8 cellular contexts compared by ENCODE assay signal in the genomic region with DNA sequence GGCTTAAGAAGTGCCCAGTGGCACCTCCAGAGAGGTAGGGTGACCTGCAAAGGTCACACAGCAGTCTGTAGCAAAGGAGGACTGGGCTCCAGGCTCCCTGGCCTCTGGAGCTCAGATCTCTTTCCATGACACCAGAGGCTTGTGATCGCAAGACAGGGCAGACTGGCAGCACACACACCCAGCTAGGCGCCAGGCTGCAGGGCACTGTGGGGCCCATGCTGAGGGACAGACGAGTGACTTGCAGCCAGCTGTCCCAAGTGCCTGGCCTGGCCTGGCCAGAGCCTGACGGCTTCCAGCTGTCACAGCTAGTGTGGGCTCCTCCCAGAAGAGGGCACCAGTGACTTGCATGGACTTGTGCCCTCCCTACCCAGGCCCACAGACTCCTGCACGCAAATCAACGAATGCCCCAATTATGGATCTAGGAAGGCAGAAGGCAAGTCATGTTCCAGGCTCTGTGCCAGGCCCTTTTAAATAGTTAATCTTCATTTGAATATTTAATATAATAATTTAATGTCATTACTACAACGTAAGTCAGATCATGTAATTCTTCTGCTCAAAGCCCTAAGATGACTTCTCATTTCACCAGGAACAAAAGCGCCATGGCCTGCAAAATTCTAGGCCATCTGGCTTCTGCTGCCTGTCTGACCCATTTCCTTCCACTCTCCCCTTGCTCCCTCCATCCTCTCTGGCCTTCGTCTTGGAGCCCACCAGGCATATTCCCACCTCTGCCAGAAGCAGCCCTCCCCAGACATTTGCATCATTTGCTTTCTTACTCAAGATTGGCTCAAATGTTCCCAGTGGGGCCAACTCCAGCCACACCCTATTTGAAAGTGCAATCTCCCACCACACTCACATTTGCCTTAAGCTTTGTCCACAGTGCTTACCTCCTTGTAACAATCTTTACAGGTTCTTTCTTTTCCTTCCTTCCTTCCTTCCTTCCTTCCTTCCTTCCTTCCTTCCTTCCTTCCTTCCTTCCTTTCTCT. TPM values are rescaled to one million over a fixed set of nuclear protein-coding genes. Genes with fewer than 3 reads are reported as not detected.
DNase-seq lines count a peak whose midpoint lies in the region; ATAC-seq and TF ChIP-seq lines count a peak whose summit lies in the region.

No MANE protein-coding gene starts in this region.

- no peaks in the 10 kb centered on the region for H3K79me2 ChIP-seq in Loucy (ENCODE audit: insufficient read depth, low read length)

- in situ Hi-C loops in brain microvascular endothelial cell (cut with HindIII; ENCODE audit: low pct_ligation_motif_present, low sequenced_read_pairs): no loop called here

- peak; percentile 21 for DNase-seq in CMK (ENCODE audit: low read depth)
- DNase-seq in brain microvascular endothelial cell: no peak
- DNase-seq in mucosa of descending colon: no peak
- DNase-seq in activated gamma-delta T cell (lab: John Stamatoyannopoulos, UW): no peak
- DNase-seq in NCI-H2107 treated with DMSO at 0.1 percent for 48 hours (lab: John Stamatoyannopoulos, UW; ENCODE audit: unreplicated experiment): no peak

- no peak overlapping the region for H3K4me3 ChIP-seq in Loucy (ENCODE audit: low read length, poor library complexity, severe bottlenecking)
- H3K4me3 ChIP-seq in brain microvascular endothelial cell (ENCODE audit: low read depth, low read length): no peak overlapping the region
- no peak overlapping the region for H3K4me3 ChIP-seq in mucosa of descending colon

- no peak overlapping the region for H2AFZ ChIP-seq in Loucy (ENCODE audit: low read length)

- TF ChIP-seq CTCF in Loucy (conservative IDR thresholded peaks at IDR 0.05; ENCODE audit: low read length): peak; percentile 40
- TF ChIP-seq CTCF in brain microvascular endothelial cell (IDR thresholded peaks at IDR 0.05; ENCODE audit: low read depth, low read length, missing control alignments): peak; percentile 51
- no peak for TF ChIP-seq CTCF in mucosa of descending colon (IDR thresholded peaks at IDR 0.05)

- H4K20me1 ChIP-seq in Loucy (ENCODE audit: insufficient read depth, low read length, poor library complexity, severe bottlenecking): no peaks in the 10 kb centered on the region

- ATAC-seq in mucosa of descending colon: peak; percentile 63
- ATAC-seq in GM21717 (IDR thresholded peaks at IDR 0.05; ENCODE audit: unreplicated experiment): no peak
- no peak for ATAC-seq in HG03135 (IDR thresholded peaks at IDR 0.05; ENCODE audit: unreplicated experiment)

- intact Hi-C loops in mucosa of descending colon (cut with DNase I, micrococcal nuclease): no loop called here

- H3F3A ChIP-seq in Loucy (ENCODE audit: low read depth): no peaks in the 10 kb centered on the region

- no peak overlapping the region for H3K9ac ChIP-seq in Loucy (ENCODE audit: low read depth, low read length, poor library complexity, severe bottlenecking)

- H3K36me3 ChIP-seq in Loucy (ENCODE audit: insufficient read depth, low read length) (no peaks in the 10 kb centered on the region), brain microvascular endothelial cell (replicated peaks) (no peaks in the 10 kb centered on the region), mucosa of descending colon (ENCODE audit: low read depth) (no peaks in the 10 kb centered on the region)

- H3K27ac ChIP-seq in brain microvascular endothelial cell: no peak overlapping the region

- H3K4me1 ChIP-seq in Loucy (ENCODE audit: insufficient read depth, low read length, poor library complexity, severe bottlenecking): no peaks in the 10 kb centered on the region
- no peaks in the 10 kb centered on the region for H3K4me1 ChIP-seq in mucosa of descending colon (ENCODE audit: low read depth)

- H3K4me2 ChIP-seq in Loucy (ENCODE audit: low read depth, low read length, poor library complexity, severe bottlenecking): no peak overlapping the region

- no peaks in the 10 kb centered on the region for H3K27me3 ChIP-seq in Loucy (ENCODE audit: insufficient read depth, low read length, poor library complexity, severe bottlenecking)
- H3K27me3 ChIP-seq in brain microvascular endothelial cell (replicated peaks): peaks cover 8% of the 10 kb centered on the region

- no peaks in the 10 kb centered on the region for H3K9me3 ChIP-seq in Loucy (ENCODE audit: insufficient read depth, low read depth, low read length)
- no peaks in the 10 kb centered on the region for H3K9me3 ChIP-seq in mucosa of descending colon

- H3K9me2 ChIP-seq in Loucy (replicated peaks; ENCODE audit: low read depth, low read length): no peaks in the 10 kb centered on the region

RNA-seq across cellular contexts. Expression of gene SPEG, which starts 3.7 kb away (rescaled TPM):
- 100 to 1,000 TPM in 1 of 3 donors, 10 to 100 TPM in 1, 1 to 10 TPM in 1; 7.9 to 242 (median 22.2) TPM for total RNA-seq in mucosa of descending colon

RNA-seq across cellular contexts. Expression of gene DES, which starts 12.7 kb away (rescaled TPM):
- 1,000 to 10,000 TPM in 1 of 3 donors, 100 to 1,000 TPM in 1, 10 to 100 TPM in 1; 65.4 to 4,715 (median 359) TPM for total RNA-seq in mucosa of descending colon

RNA-seq across cellular contexts. Expression of gene DNPEP, which starts 43.2 kb away (rescaled TPM):
- total RNA-seq in mucosa of descending colon: 100 to 1,000 TPM in 2 of 3 donors, 10 to 100 TPM in 1; 75.7 to 127 (median 125) TPM
